ENCODE assay signal across 17 cellular contexts in the genomic region with DNA sequence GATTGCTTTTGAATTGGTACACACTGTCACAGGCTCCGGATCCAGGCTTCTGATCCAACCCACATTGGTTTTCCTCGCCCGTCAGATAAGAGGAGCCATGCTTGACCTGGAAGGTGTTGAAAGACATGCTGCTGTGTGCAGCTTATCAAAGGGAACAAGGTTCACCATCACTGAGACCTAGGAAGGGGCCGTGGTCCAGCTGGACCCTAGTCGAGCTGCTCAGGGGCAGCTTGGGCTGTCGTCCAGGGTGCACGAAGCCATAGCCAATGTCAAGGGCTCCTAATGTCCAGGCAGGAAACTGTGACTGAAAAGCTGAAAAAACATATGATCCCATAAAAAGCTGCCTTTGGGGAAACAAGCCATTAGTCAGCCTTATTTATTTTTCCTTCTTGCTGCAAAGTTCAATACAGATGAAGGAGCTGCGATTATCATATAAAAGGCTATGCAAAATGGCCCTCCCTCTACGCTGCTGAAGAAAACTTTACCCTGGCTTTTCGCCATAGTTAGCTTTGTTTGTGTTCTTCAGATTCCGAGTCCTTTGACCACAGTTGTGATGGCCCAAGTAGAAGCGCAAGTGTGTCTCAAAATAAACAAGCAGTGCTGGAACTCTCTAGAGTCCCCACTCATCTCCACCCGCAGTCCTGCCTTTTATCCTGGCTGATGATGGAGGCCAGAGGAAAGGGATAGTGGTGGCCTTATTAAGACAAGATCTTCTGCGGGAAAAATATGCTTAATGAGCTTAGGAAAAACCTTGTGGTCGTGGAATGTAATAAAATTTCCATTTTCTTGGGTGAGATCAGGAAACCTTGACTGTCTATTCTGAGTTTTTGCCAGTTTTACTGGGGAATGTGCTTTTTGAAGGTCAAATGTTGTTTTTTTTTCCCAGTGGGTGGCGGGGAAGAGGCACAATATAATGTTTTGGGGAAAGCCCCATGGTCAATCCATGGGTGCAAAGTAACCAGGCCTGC.
A peak's percentile ranks its signal among the peaks of the same experiment; 100 is the strongest.
DNase-seq lines count a peak whose midpoint lies in the region; ATAC-seq, FAIRE-seq and TF ChIP-seq lines count a peak whose summit lies in the region.
"Had no signal": no experiment of that assay in that cellular context is flagged by ENCODE, and none has a peak within 500 bp of the region (broad histone marks: within the 10 kb centered on the region; RNA-seq: fewer than 3 reads in every experiment).

No MANE protein-coding gene starts in this region.

- H3K4me3 ChIP-seq in endothelial cell of umbilical vein (replicated peaks in 1 of 3; ENCODE audit: insufficient read depth in 1 of 3, low read depth in 1 of 3, low read length in 3 of 3) (peak overlapping the region in 1 of 3 experiments; percentile 16), lower lobe of right lung (no peak overlapping the region), tibial nerve (no peak overlapping the region), trophoblast cell (ENCODE audit: low read depth, low read length) (no peak overlapping the region)
- H3K4me3 ChIP-seq: BLaER1, colonic mucosa, transverse colon had no signal

- H2BK120ac ChIP-seq in trophoblast cell (ENCODE audit: insufficient read depth, low read length, poor library complexity), result no peak overlapping the region

- intact Hi-C loops in endothelial cell of umbilical vein (cut with micrococcal nuclease), result loop anchor here (1.0 to 2.0 kb wide), 5 partner anchors 21 to 155 kb away; no protein-coding TSS in a partner anchor
- intact Hi-C loops in lower lobe of right lung (cut with DNase I), result no loop called here

- no peak overlapping the region for H2BK12ac ChIP-seq in trophoblast cell (ENCODE audit: low read length)

- CTCF ChIA-PET in endothelial cell of umbilical vein (lab: Charles Lee), result interaction anchor here (0.7 to 2.4 kb wide), 12 partner anchors 9 to 426 kb away, joined by 3 to 8 read pairs (median 4); no protein-coding TSS in a partner anchor

- peak overlapping the region; percentile 61 for H3K27ac ChIP-seq in endothelial cell of umbilical vein (ENCODE audit: insufficient read depth, low read depth, low read length)
- no peak overlapping the region for H3K27ac ChIP-seq in lower lobe of right lung
- peak overlapping the region in 2 of 4 donors; percentile 61 to 70 for H3K27ac ChIP-seq in tibial nerve
- H3K27ac ChIP-seq in trophoblast cell (ENCODE audit: low read depth, low read length), result no peak overlapping the region
- H3K27ac ChIP-seq: BLaER1, colonic mucosa, RWPE1, transverse colon had no signal

- TF ChIP-seq CTCF in endothelial cell of umbilical vein (IDR thresholded peaks at IDR 0.05; ENCODE audit: extremely low read depth in 1 of 2, insufficient read depth in 1 of 2, low read depth in 1 of 2, low read length in 2 of 2) (no peak), lower lobe of right lung (IDR thresholded peaks at IDR 0.05) (no peak), tibial nerve (IDR thresholded peaks at IDR 0.05) (no peak)

- BruUV-seq in endothelial cell of umbilical vein (replicated peaks; lab: Mats Ljungman, UMichigan), result no TSS peak

- ATAC-seq in lower lobe of right lung, result no peak
- no peak for ATAC-seq in HG03045 (IDR thresholded peaks at IDR 0.05; ENCODE audit: unreplicated experiment)

- H4K8ac ChIP-seq in trophoblast cell (ENCODE audit: low read depth, low read length), result no peak overlapping the region

- no peaks in the 10 kb centered on the region for H3K79me1 ChIP-seq in trophoblast cell (ENCODE audit: low read length)

- POLR2A ChIA-PET in endothelial cell of umbilical vein (lab: Charles Lee), result no interaction called here

- no peak overlapping the region for H4K12ac ChIP-seq in trophoblast cell (ENCODE audit: low read depth, low read length)

- H3K4ac ChIP-seq in trophoblast cell (ENCODE audit: low read depth, low read length), result no peak overlapping the region

- H3K23ac ChIP-seq in trophoblast cell (ENCODE audit: low read length), result no peak overlapping the region

- peak; percentile 62 for TF ChIP-seq POLR2A in endothelial cell of umbilical vein (IDR thresholded peaks at IDR 0.05; ENCODE audit: low read depth, low read length)
- no peak for TF ChIP-seq POLR2A in tibial nerve (IDR thresholded peaks at IDR 0.05)

- no peak overlapping the region for H3K18ac ChIP-seq in trophoblast cell (ENCODE audit: low read length)

- H3K4me2 ChIP-seq in endothelial cell of umbilical vein (ENCODE audit: insufficient read depth, low read length) (peak overlapping the region; percentile 54), trophoblast cell (ENCODE audit: low read length) (no peak overlapping the region)
- H3K4me2 ChIP-seq: BLaER1 had no signal

- no peak overlapping the region for H3K14ac ChIP-seq in trophoblast cell (ENCODE audit: low read length)

- peak; percentile 95 for FAIRE-seq in endothelial cell of umbilical vein (lab: Jason Lieb, UNC)
- FAIRE-seq: small intestine had no signal

- peaks cover 31% of the 10 kb centered on the region for H3K4me1 ChIP-seq in endothelial cell of umbilical vein (ENCODE audit: control insufficient read depth, extremely low read depth, insufficient read depth, low read length)
- H3K4me1 ChIP-seq in lower lobe of right lung, result no peaks in the 10 kb centered on the region
- H3K4me1 ChIP-seq in tibial nerve, result peaks cover 0 to 55% (median 9%) of the 10 kb centered on the region in 4 donors
- no peaks in the 10 kb centered on the region for H3K4me1 ChIP-seq in trophoblast cell (ENCODE audit: control insufficient read depth in 1 of 2, insufficient read depth in 2 of 2, low read length in 2 of 2)
- H3K4me1 ChIP-seq: colonic mucosa had no signal

- no peaks in the 10 kb centered on the region for H3K9me1 ChIP-seq in endothelial cell of umbilical vein (replicated peaks; ENCODE audit: control insufficient read depth, extremely low read depth, insufficient read depth, low read length)

- peak in 1 of 2 donors; percentile 35 for TF ChIP-seq EP300 in tibial nerve (IDR thresholded peaks at IDR 0.05)

- DNase-seq in RPMI7951 (ENCODE audit: low read depth) (peak; percentile 11), endothelial cell of umbilical vein (ENCODE audit: low read depth, low spot score) (peak; percentile 96), lower lobe of right lung (peak; percentile 48), tibial nerve (ENCODE audit: low spot score in 2 of 2) (peak; percentile 22 to 53), trophoblast cell (no peak)
- no peak for DNase-seq in NK-92 treated with Interleukin-12 subunit alpha and Interleukin-12 subunit beta, amount 100 ng/mL, for 24 hours (lab: John Stamatoyannopoulos, UW)
- DNase-seq: amygdala; colonic mucosa; erythroblast; NCI-H82; nucleus accumbens; small intestine; stimulated activated CD4-positive, alpha-beta T cell treated with anti-CD3 and anti-CD28 coated beads, Interleukin-4, amount 100 ng/mL, for 4 hours; transverse colon had no signal

- H3K27me3 ChIP-seq in endothelial cell of umbilical vein (ENCODE audit: control insufficient read depth in 2 of 2, insufficient read depth in 2 of 2, low read length in 2 of 2) (no peaks in the 10 kb centered on the region), lower lobe of right lung (ENCODE audit: low read depth) (no peaks in the 10 kb centered on the region), tibial nerve (no peaks in the 10 kb centered on the region), trophoblast cell (ENCODE audit: insufficient read depth, low read length) (no peaks in the 10 kb centered on the region)
- H3K27me3 ChIP-seq: BLaER1, colonic mucosa, transverse colon had no signal

- H3K9me3 ChIP-seq in endothelial cell of umbilical vein (replicated peaks; ENCODE audit: control insufficient read depth, insufficient read depth, low read length) (no peaks in the 10 kb centered on the region), lower lobe of right lung (no peaks in the 10 kb centered on the region), tibial nerve (no peaks in the 10 kb centered on the region), trophoblast cell (ENCODE audit: insufficient read depth, low read depth, low read length) (peaks cover 3% of the 10 kb centered on the region)
- H3K9me3 ChIP-seq: colonic mucosa, transverse colon had no signal

- H4K91ac ChIP-seq in trophoblast cell (ENCODE audit: low read depth, low read length), result no peak overlapping the region

- WGBS in tibial nerve, 2 donors, result 21 to 34% methylated on average over 16 of the region's 16 CpGs
- no CpG with 5 or more reads among the region's 16 CpGs for WGBS in trophoblast cell (ENCODE audit: extremely low coverage, insufficient coverage, insufficient read length)

- H2AK5ac ChIP-seq in trophoblast cell (ENCODE audit: low read length), result no peak overlapping the region

- H2AFZ ChIP-seq in endothelial cell of umbilical vein (ENCODE audit: low read depth, low read length) (peak overlapping the region; percentile 80), trophoblast cell (ENCODE audit: insufficient read depth, low read length, poor library complexity) (no peak overlapping the region)

- H3K9ac ChIP-seq in endothelial cell of umbilical vein (replicated peaks; ENCODE audit: extremely low read depth, insufficient read depth, low read length) (peak overlapping the region; percentile 5), trophoblast cell (ENCODE audit: low read length) (no peak overlapping the region)
- H3K9ac ChIP-seq: BLaER1 had no signal

- H3K79me2 ChIP-seq in endothelial cell of umbilical vein (ENCODE audit: control insufficient read depth, insufficient read depth, low read length) (no peaks in the 10 kb centered on the region), trophoblast cell (ENCODE audit: control insufficient read depth, insufficient read depth, low read length, poor library complexity) (no peaks in the 10 kb centered on the region)

- H3K36me3 ChIP-seq in endothelial cell of umbilical vein (ENCODE audit: control insufficient read depth in 2 of 2, extremely low read depth in 1 of 2, insufficient read depth in 2 of 2, low read length in 2 of 2) (no peaks in the 10 kb centered on the region), lower lobe of right lung (no peaks in the 10 kb centered on the region), tibial nerve (no peaks in the 10 kb centered on the region), trophoblast cell (ENCODE audit: control insufficient read depth in 1 of 2, insufficient read depth in 2 of 2, low read length in 2 of 2) (no peaks in the 10 kb centered on the region)
- H3K36me3 ChIP-seq: BLaER1, colonic mucosa, transverse colon had no signal

- dilution Hi-C loops in endothelial cell of umbilical vein (cut with MboI; ENCODE audit: extremely low pct_ligation_motif_present, low sequenced_read_pairs), result no loop called here

- H4K20me1 ChIP-seq in endothelial cell of umbilical vein (replicated peaks; ENCODE audit: control insufficient read depth, extremely low read depth, insufficient read depth, low read length), result no peaks in the 10 kb centered on the region
- H4K20me1 ChIP-seq: BLaER1 had no signal

- no peak overlapping the region for H2BK5ac ChIP-seq in trophoblast cell (ENCODE audit: low read depth, low read length, poor library complexity)

TF ChIP-seq in endothelial cell of umbilical vein, 7 proteins besides CTCF, POLR2A, EP300 and RAD21 (continues in another document):
- TF ChIP-seq EZH2 (IDR thresholded peaks at IDR 0.05; ENCODE audit: borderline replicate concordance, low read depth, low read length, severe bottlenecking) (no peak), GATA2 (IDR thresholded peaks at IDR 0.05; ENCODE audit: insufficient read depth, insufficient read length, low read depth, low read length) (peak; percentile 46), FOS (IDR thresholded peaks at IDR 0.05; ENCODE audit: borderline replicate concordance, insufficient read depth, low read length) (peak; percentile 59)

Comparison
In these comparisons a context has a peak if more than half of its experiments do, and no peak if none do; other contexts are left out.
1. DNase-seq: peak in RPMI7951 (single experiment), endothelial cell of umbilical vein (single experiment), lower lobe of right lung (single experiment) and tibial nerve (2 of 2); none in NK-92 treated with Interleukin-12 subunit alpha and Interleukin-12 subunit beta, amount 100 ng/mL, for 24 hours (single experiment) and trophoblast cell (0 of 2).